ENCODE assay signal across 8 cellular contexts in the genomic region with DNA sequence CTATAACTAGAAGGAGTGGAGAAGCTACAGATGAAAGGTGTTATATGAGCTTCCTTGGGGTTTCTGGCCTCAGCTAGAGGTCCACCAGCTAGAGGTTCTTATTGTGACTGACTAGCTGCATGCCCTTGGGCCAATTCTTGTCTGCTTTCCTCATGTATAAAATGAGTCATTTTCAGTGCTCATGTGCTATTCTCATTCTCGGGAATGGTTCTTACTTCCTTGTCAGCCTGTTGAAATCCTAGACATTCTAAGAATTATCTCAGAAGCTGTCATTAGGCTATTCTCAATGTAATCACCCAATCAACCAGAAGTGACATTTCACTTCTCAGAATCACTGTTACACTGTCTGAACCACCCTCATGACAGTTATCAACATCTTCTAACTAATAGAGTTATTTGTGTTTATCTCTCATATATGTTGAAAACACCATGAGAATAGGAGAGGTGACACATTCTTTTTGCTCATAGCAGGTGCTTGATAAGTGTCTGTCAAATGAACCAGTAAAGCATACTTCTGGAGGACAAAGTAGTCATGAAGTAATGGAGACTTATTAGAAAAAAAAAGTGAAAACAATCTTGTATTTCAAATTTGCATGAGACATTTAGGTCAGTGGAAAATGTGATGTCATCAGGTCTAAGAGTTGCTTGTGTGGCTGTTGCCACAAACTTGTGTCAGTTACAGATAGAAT.
DNase-seq lines count a peak whose midpoint lies in the region; ATAC-seq and TF ChIP-seq lines count a peak whose summit lies in the region.

No MANE protein-coding gene starts in this region.

- H3K27ac ChIP-seq in SJSA1, result peak overlapping the region; percentile 29

- CTCF ChIA-PET in WTC11 (lab: Charles Lee), result no interaction called here

- no peaks in the 10 kb centered on the region for H3K4me1 Mint-ChIP-seq in WTC11

- DNase-seq in A172 (ENCODE audit: low spot score) (peak; percentile 78), SJSA1 (ENCODE audit: low read depth in 1 of 2, low spot score in 2 of 2) (peak; percentile 48 to 58), fibroblast of the conjunctiva (ENCODE audit: low read depth) (peak; percentile 14), superior temporal gyrus (ENCODE audit: extremely low spot score) (no peak), WTC11 (ENCODE audit: low spot score) (no peak)
- peak; percentile 21 for DNase-seq in stimulated activated naive CD8-positive, alpha-beta T cell treated with anti-CD3 and anti-CD28 coated beads, Interleukin-15, Interleukin-2, amounts not matched to agents 100 U/mL and 50 U/mL, for 24 hours

- H3K27ac Mint-ChIP-seq in WTC11, result no peak overlapping the region

- no peaks in the 10 kb centered on the region for H3K9me3 ChIP-seq in SJSA1 (replicated peaks)

- no peaks in the 10 kb centered on the region for H3K36me3 ChIP-seq in SJSA1

- H3K27me3 Mint-ChIP-seq in WTC11 (ENCODE audit: low read depth), result no peaks in the 10 kb centered on the region

- H3K27me3 ChIP-seq in SJSA1 (replicated peaks), result no peaks in the 10 kb centered on the region

- peaks cover 48% of the 10 kb centered on the region for H3K4me1 ChIP-seq in SJSA1 (replicated peaks)

- POLR2A ChIA-PET in WTC11 (lab: Charles Lee), result interaction anchor here (0.7 kb wide), 1 partner anchor 34 kb away, joined by 5 read pairs; no protein-coding TSS in a partner anchor

- ATAC-seq in GM18511 (IDR thresholded peaks at IDR 0.05; ENCODE audit: unreplicated experiment) (peak; percentile 78), HG02884 (IDR thresholded peaks at IDR 0.05; ENCODE audit: unreplicated experiment) (peak; percentile 73), WTC11 (no peak)
- ATAC-seq in stimulated activated naive CD8-positive, alpha-beta T cell treated with anti-CD3 and anti-CD28 coated beads, Interleukin-15, Interleukin-2, amounts not matched to agents 100 U/mL and 50 U/mL, for 24 hours, result peak; percentile 87

- no peak for TF ChIP-seq CTCF in WTC11 (IDR thresholded peaks at IDR 0.05)

- H3K4me3 ChIP-seq in SJSA1, result no peak overlapping the region

- no peak overlapping the region for H3K4me3 Mint-ChIP-seq in WTC11

- H3K9me3 Mint-ChIP-seq in WTC11, result no peaks in the 10 kb centered on the region

- no peaks in the 10 kb centered on the region for H3K36me3 Mint-ChIP-seq in WTC11

TF ChIP-seq in WTC11, 78 proteins besides CTCF, POLR2A, EP300 and RAD21:
- TF ChIP-seq AFF4 (CRISPR knock-in tag; IDR thresholded peaks at IDR 0.05; ENCODE audit: borderline replicate concordance), result no peak
- no peak for TF ChIP-seq ZNF263 (CRISPR knock-in tag; IDR thresholded peaks at IDR 0.05; ENCODE audit: low read depth)

Comparison
In these comparisons a context has a peak if more than half of its experiments do, and no peak if none do; other contexts are left out.
1. DNase-seq: peak in A172 (single experiment), SJSA1 (2 of 2), fibroblast of the conjunctiva (single experiment) and stimulated activated naive CD8-positive, alpha-beta T cell treated with anti-CD3 and anti-CD28 coated beads, Interleukin-15, Interleukin-2, amounts not matched to agents 100 U/mL and 50 U/mL, for 24 hours (single experiment); none in superior temporal gyrus (single experiment) and WTC11 (single experiment).